ENCODE assay signal across 10 cellular contexts in genomic region chr12:124681779-124682391, GRCh38.
DNase-seq lines count a peak whose midpoint lies in the region; ATAC-seq and TF ChIP-seq lines count a peak whose summit lies in the region.
"Had no signal": no experiment of that assay in that cellular context is flagged by ENCODE, and none has a peak within 500 bp of the region (broad histone marks: within the 10 kb centered on the region; RNA-seq: fewer than 3 reads in every experiment).

No MANE protein-coding gene starts in this region.

- H3K4me1 Mint-ChIP-seq in Caco-2 (ENCODE audit: low read depth, unreplicated experiment) = peaks cover 57% of the 10 kb centered on the region

- DNase-seq in Caco-2 (peak; percentile 21 to 59), SJSA1 (ENCODE audit: low read depth in 1 of 2, low spot score in 2 of 2) (peak in 1 of 2 experiments; percentile 71), fibroblast of villous mesenchyme (ENCODE audit: low read depth) (peak; percentile 81), posterior vena cava (ENCODE audit: low spot score) (peak; percentile 88), putamen (ENCODE audit: low spot score) (no peak), NCI-H446 (lab: John Stamatoyannopoulos, UW) (no peak), nucleus accumbens (lab: John Stamatoyannopoulos, UW) (no peak)
- DNase-seq: stimulated activated naive CD4-positive, alpha-beta T cell had no signal

- CTCF ChIA-PET in Caco-2 (lab: Charles Lee) = interaction anchor here (1.3 to 1.7 kb wide), 2 partner anchors 15 to 29 kb away, joined by 3 to 4 read pairs; no protein-coding TSS in a partner anchor

- intact Hi-C loops in Caco-2 (cut with micrococcal nuclease; ENCODE audit: unreplicated experiment) = loop anchor here (1.0 to 5.0 kb wide), 5 partner anchors 19 to 114 kb away; no protein-coding TSS in a partner anchor
- intact Hi-C loops in posterior vena cava (cut with DNase I) = loop anchor here in 1 of 2 donors (5.0 to 10.0 kb wide), 2 partner anchors 115 to 297 kb away; partner anchors contain the start of gene NCOR2

- no peaks in the 10 kb centered on the region for H3K9me3 Mint-ChIP-seq in Caco-2 (ENCODE audit: unreplicated experiment)
- H3K9me3 Mint-ChIP-seq: natural killer cell treated with Interleukin-12 subunit alpha and Interleukin-12 subunit beta and Interleukin-15 and Interleukin-18, amount 100 ng/mL, for 72 hours had no signal

- no peaks in the 10 kb centered on the region for H3K27me3 ChIP-seq in Caco-2 (replicated peaks; ENCODE audit: control insufficient read depth, insufficient read depth, low read length)
- no peaks in the 10 kb centered on the region for H3K27me3 ChIP-seq in SJSA1 (replicated peaks)

- H3K27ac Mint-ChIP-seq in Caco-2 (ENCODE audit: unreplicated experiment) = peak overlapping the region; percentile 97
- H3K27ac Mint-ChIP-seq: natural killer cell treated with Interleukin-12 subunit alpha and Interleukin-12 subunit beta and Interleukin-15 and Interleukin-18, amount 100 ng/mL, for 72 hours had no signal

- no TSS peak for BruUV-seq in Caco-2 (replicated peaks; lab: Mats Ljungman, UMichigan)

- no peak for ATAC-seq in GM18858 (IDR thresholded peaks at IDR 0.05; ENCODE audit: unreplicated experiment)

- H3K36me3 Mint-ChIP-seq in Caco-2 (ENCODE audit: insufficient read depth, unreplicated experiment) = peaks cover 24% of the 10 kb centered on the region
- H3K36me3 Mint-ChIP-seq: natural killer cell treated with Interleukin-12 subunit alpha and Interleukin-12 subunit beta and Interleukin-15 and Interleukin-18, amount 100 ng/mL, for 72 hours had no signal

- H3K9me3 ChIP-seq in Caco-2 = no peaks in the 10 kb centered on the region
- no peaks in the 10 kb centered on the region; the same call in 1 of the 2 replicates for H3K9me3 ChIP-seq in SJSA1 (replicated peaks)

- H3K27me3 Mint-ChIP-seq in Caco-2 (ENCODE audit: insufficient read depth, unreplicated experiment) = no peaks in the 10 kb centered on the region

- peak overlapping the region; percentile 74 for H3K27ac ChIP-seq in SJSA1

- H3K4me3 ChIP-seq in Caco-2 (ENCODE audit: low read depth, low read length) (no peak overlapping the region), SJSA1 (no peak overlapping the region), fibroblast of villous mesenchyme (ENCODE audit: low read depth, low read length) (no peak overlapping the region)

- peaks cover 62% of the 10 kb centered on the region for H3K4me1 ChIP-seq in Caco-2
- peaks cover 97% of the 10 kb centered on the region for H3K4me1 ChIP-seq in SJSA1 (replicated peaks)

- H3K4me3 Mint-ChIP-seq in Caco-2 (ENCODE audit: unreplicated experiment) = no peak overlapping the region
- H3K4me3 Mint-ChIP-seq: natural killer cell treated with Interleukin-12 subunit alpha and Interleukin-12 subunit beta and Interleukin-15 and Interleukin-18, amount 100 ng/mL, for 72 hours had no signal

- no peak for TF ChIP-seq CTCF in Caco-2 (IDR thresholded peaks at IDR 0.05; ENCODE audit: insufficient read depth in 1 of 2, low read depth in 1 of 2, low read length in 1 of 2, severe bottlenecking in 1 of 2, unreplicated experiment in 1 of 2)
- TF ChIP-seq CTCF in fibroblast of villous mesenchyme (IDR thresholded peaks at IDR 0.05; ENCODE audit: insufficient read depth, low read depth, low read length) = no peak

- POLR2A ChIA-PET in Caco-2 (lab: Charles Lee) = no interaction called here

- no peaks in the 10 kb centered on the region for H3K36me3 ChIP-seq in Caco-2 (ENCODE audit: control insufficient read depth, insufficient read depth, low read length)
- no peaks in the 10 kb centered on the region for H3K36me3 ChIP-seq in SJSA1

Comparison
In these comparisons a context has a peak if more than half of its experiments do, and no peak if none do; other contexts are left out.
1. DNase-seq: peak in Caco-2 (2 of 2), fibroblast of villous mesenchyme (single experiment) and posterior vena cava (single experiment); none in putamen (single experiment), NCI-H446 (0 of 2) and nucleus accumbens (0 of 56).